Comparison of ENCODE assay signal across 14 cellular contexts in the genomic region with DNA sequence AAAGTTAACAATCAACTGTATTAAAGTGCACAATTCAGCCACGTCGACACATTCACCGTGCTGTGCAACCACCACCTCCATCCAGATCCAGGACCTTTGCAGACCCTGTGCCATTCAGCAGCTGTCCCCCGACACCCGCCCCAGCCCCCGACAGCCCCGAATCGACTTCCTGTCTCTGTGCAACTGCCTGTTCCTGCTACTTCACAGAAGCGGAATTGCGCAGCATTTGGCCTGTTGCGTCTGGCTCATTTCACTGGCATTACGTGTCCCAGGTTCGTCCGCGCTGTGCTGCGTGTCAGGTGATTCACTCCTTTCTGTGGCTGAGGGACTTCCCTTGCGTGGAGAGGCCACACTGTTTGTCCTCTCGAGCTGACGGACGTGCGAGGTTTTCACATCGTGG. TPM values are rescaled to one million over a fixed set of nuclear protein-coding genes. Genes with fewer than 3 reads are reported as not detected.
DNase-seq lines count a peak whose midpoint lies in the region; ATAC-seq and TF ChIP-seq lines count a peak whose summit lies in the region.
"Had no signal": no experiment of that assay in that cellular context is flagged by ENCODE, and none has a peak within 500 bp of the region (broad histone marks: within the 10 kb centered on the region; RNA-seq: fewer than 3 reads in every experiment).

No MANE protein-coding gene starts in this region.

- TF ChIP-seq CTCF in heart right ventricle (IDR thresholded peaks at IDR 0.05) (no peak), coronary artery (IDR thresholded peaks at IDR 0.05) (no peak)

- peaks cover 0 to 7% (median 0%) of the 10 kb centered on the region in 9 donors for H3K36me3 ChIP-seq in heart right ventricle

- H3K27me3 ChIP-seq in heart right ventricle, result no peaks in the 10 kb centered on the region
- H3K27me3 ChIP-seq: BLaER1 treated with 17β-estradiol and CSF1 and Interleukin-3, amounts not matched to agents 10 nM and 100 nM had no signal

- WGBS in heart right ventricle, 2 donors, result 95 to 97% methylated on average over 22 of the region's 22 CpGs

- peaks cover 0 to 26% (median 8%) of the 10 kb centered on the region in 11 donors for H3K9me3 ChIP-seq in heart right ventricle

- peak; percentile 67 for DNase-seq in cardiac septum (ENCODE audit: low spot score)
- no peak for DNase-seq in heart right ventricle
- DNase-seq in coronary artery (ENCODE audit: low spot score), result peak; percentile 29
- peak; percentile 70 for DNase-seq in posterior vena cava (ENCODE audit: low spot score)
- no peak for DNase-seq in AML-193 (lab: John Stamatoyannopoulos, UW)
- no peak for DNase-seq in activated CD4-positive, alpha-beta T cell treated with anti-CD3 and anti-CD28 coated beads for 1 hour
- DNase-seq: 8988T; CD4-positive, CD25-positive, alpha-beta regulatory T cell; DMS79 had no signal

- ATAC-seq in heart right ventricle, result no peak
- no peak for ATAC-seq in GM18498 (IDR thresholded peaks at IDR 0.05; ENCODE audit: unreplicated experiment)
- ATAC-seq: GM12878, GM23338 had no signal

- H3K27ac ChIP-seq in heart right ventricle (no peak overlapping the region), coronary artery (no peak overlapping the region)
- H3K27ac ChIP-seq: BLaER1 treated with 17β-estradiol and CSF1 and Interleukin-3, amounts not matched to agents 10 nM and 100 nM; HL-60 had no signal

- H3K4me1 ChIP-seq in heart right ventricle, result peaks cover 0 to 18% (median 9%) of the 10 kb centered on the region in 9 donors

- intact Hi-C loops in cardiac septum (cut with DNase I) (no loop called here), heart right ventricle (cut with DNase I) (no loop called here), posterior vena cava (cut with DNase I) (no loop called here)

- H3K4me3 ChIP-seq in heart right ventricle (no peak overlapping the region), coronary artery (no peak overlapping the region)
- H3K4me3 ChIP-seq: BLaER1 treated with 17β-estradiol and CSF1 and Interleukin-3, amounts not matched to agents 10 nM and 100 nM; GM12878; GM23338 had no signal

RNA-seq across cellular contexts. Expression of gene DNAAF5, which starts 33.2 kb away (rescaled TPM):
- total RNA-seq in cardiac septum, result 22.1 TPM
- total RNA-seq in heart right ventricle, result 10 to 100 TPM; 18.0 to 30.0 (median 25.3) TPM
- polyA plus RNA-seq in heart right ventricle, result 10 to 100 TPM; 10.4 to 12.8 TPM
- total RNA-seq in posterior vena cava, result 10 to 100 TPM; 12.6 to 16.9 TPM

RNA-seq across cellular contexts. Expression of gene PRKAR1B, which starts 33.8 kb away (rescaled TPM):
- total RNA-seq in cardiac septum (13.5 TPM), heart right ventricle (10 to 100 TPM; 14.5 to 24.5 (median 21.2) TPM), posterior vena cava (10 to 100 TPM; 10.1 TPM)
- 10 to 100 TPM in 1 of 2 donors, 1 to 10 TPM in 1; 5.0 to 15.7 TPM for polyA plus RNA-seq in heart right ventricle

Comparison
In these comparisons a context has a peak if more than half of its experiments do, and no peak if none do; other contexts are left out.
1. DNase-seq: peak in cardiac septum (single experiment), coronary artery (single experiment) and posterior vena cava (single experiment); none in heart right ventricle (0 of 2), AML-193 (0 of 2) and activated CD4-positive, alpha-beta T cell treated with anti-CD3 and anti-CD28 coated beads for 1 hour (single experiment).